ENCODE assay signal across 1 cellular context in genomic region chr11:34433899-34434298, GRCh38.
A peak's percentile ranks its signal among the peaks of the same experiment; 100 is the strongest.
TF ChIP-seq lines count a peak whose summit lies in the region.

No MANE protein-coding gene starts in this region.

TF ChIP-seq in HepG2, 621 proteins besides CTCF, POLR2A, EP300 and RAD21 (continued from another document and continues in another):
- TF ChIP-seq HMGXB3 (CRISPR knock-in tag; IDR thresholded peaks at IDR 0.05; ENCODE audit: borderline replicate concordance) (0 out of 2 replicates have a peak, but pooled peaks have one; percentile 28), NCOA2 (CRISPR knock-in tag; IDR thresholded peaks at IDR 0.05) (peak; percentile 38; the same call in 1 of the 2 replicates), TBX3 (IDR thresholded peaks at IDR 0.05; ENCODE audit: borderline replicate concordance) (0 out of 2 replicates have a peak, but pooled peaks have one; percentile 23), ZMYM4 (CRISPR knock-in tag; IDR thresholded peaks at IDR 0.05) (peak; percentile 49), FOXA1 (IDR thresholded peaks at IDR 0.05) (no peak), FOXA1 (CRISPR knock-in tag; IDR thresholded peaks at IDR 0.05) (peak; percentile 54; the same call in 1 of the 2 replicates), HOXA5 (CRISPR knock-in tag; IDR thresholded peaks at IDR 0.05) (no peak), GFI1 (CRISPR knock-in tag; IDR thresholded peaks at IDR 0.05; ENCODE audit: borderline replicate concordance) (peak; percentile 25; the same call in 1 of the 2 replicates), ZNF556 (CRISPR knock-in tag; IDR thresholded peaks at IDR 0.05; ENCODE audit: borderline replicate concordance) (0 out of 2 replicates have a peak, but pooled peaks have one; percentile 29), SAP130 (CRISPR knock-in tag; IDR thresholded peaks at IDR 0.05; ENCODE audit: low read depth) (peak; percentile 61), SALL1 (CRISPR knock-in tag; IDR thresholded peaks at IDR 0.05) (peak; percentile 73; the same call in 1 of the 2 replicates), ARID5B (CRISPR knock-in tag; IDR thresholded peaks at IDR 0.05) (peak; percentile 93), ZSCAN29 (CRISPR knock-in tag; conservative IDR thresholded peaks at IDR 0.05) (0 out of 2 replicates have a peak, but pooled peaks have one; percentile 34), FOXK1 (CRISPR knock-in tag; IDR thresholded peaks at IDR 0.05; ENCODE audit: borderline replicate concordance, low read depth) (peak; percentile 76; the same call in 1 of the 2 replicates), TEAD3 (CRISPR knock-in tag; optimal IDR thresholded peaks at IDR 0.05; ENCODE audit: borderline replicate concordance) (peak; percentile 28), CREM (IDR thresholded peaks at IDR 0.05) (peak; percentile 19; the same call in 1 of the 2 replicates), CREM (CRISPR knock-in tag; IDR thresholded peaks at IDR 0.05) (no peak), GATAD2A (CRISPR knock-in tag; IDR thresholded peaks at IDR 0.05) (peak; percentile 49; the same call in 1 of the 2 replicates), ZNF331 (CRISPR knock-in tag; IDR thresholded peaks at IDR 0.05) (peak; percentile 55; the same call in 1 of the 2 replicates), TBX2 (CRISPR knock-in tag; IDR thresholded peaks at IDR 0.05; ENCODE audit: borderline replicate concordance) (peak; percentile 58; the same call in 1 of the 2 replicates), ZFP62 (CRISPR knock-in tag; IDR thresholded peaks at IDR 0.05) (no peak), PAXIP1 (CRISPR knock-in tag; conservative IDR thresholded peaks at IDR 0.05) (peak; percentile 65), TBL1XR1 (IDR thresholded peaks at IDR 0.05; ENCODE audit: borderline replicate concordance, low read length, partially characterized antibody) (peak; percentile 97), MED1 (CRISPR knock-in tag; IDR thresholded peaks at IDR 0.05) (peak; percentile 22; the same call in 1 of the 2 replicates), SOX5 (CRISPR knock-in tag; IDR thresholded peaks at IDR 0.05; ENCODE audit: borderline replicate concordance) (peak; percentile 63; the same call in 1 of the 2 replicates), ZNF614 (CRISPR knock-in tag; IDR thresholded peaks at IDR 0.05; ENCODE audit: borderline replicate concordance) (no peak; the same call in 1 of the 2 replicates), ZNF12 (CRISPR knock-in tag; IDR thresholded peaks at IDR 0.05) (peak; percentile 41; the same call in 1 of the 2 replicates), KLF6 (CRISPR knock-in tag; IDR thresholded peaks at IDR 0.05) (no peak), ZNF441 (CRISPR knock-in tag; IDR thresholded peaks at IDR 0.05; ENCODE audit: borderline replicate concordance) (0 out of 2 replicates have a peak, but pooled peaks have one; percentile 31), NR2F1 (CRISPR knock-in tag; IDR thresholded peaks at IDR 0.05) (0 out of 4 replicates have a peak, but pooled peaks of 1 of the 2 experiments have one; percentile 12), FOXP1 (IDR thresholded peaks at IDR 0.05) (no peak), FOXP1 (CRISPR knock-in tag; IDR thresholded peaks at IDR 0.05) (peak; percentile 45; the same call in 1 of the 2 replicates), TFAP4 (IDR thresholded peaks at IDR 0.05; ENCODE audit: borderline replicate concordance, low read depth) (peak; percentile 46; the same call in 1 of the 2 replicates), ZNF432 (CRISPR knock-in tag; IDR thresholded peaks at IDR 0.05; ENCODE audit: borderline replicate concordance) (0 out of 2 replicates have a peak, but pooled peaks have one; percentile 30), ZNF543 (CRISPR knock-in tag; IDR thresholded peaks at IDR 0.05) (0 out of 2 replicates have a peak, but pooled peaks have one; percentile 42)
- TF ChIP-seq, protein P1, sequence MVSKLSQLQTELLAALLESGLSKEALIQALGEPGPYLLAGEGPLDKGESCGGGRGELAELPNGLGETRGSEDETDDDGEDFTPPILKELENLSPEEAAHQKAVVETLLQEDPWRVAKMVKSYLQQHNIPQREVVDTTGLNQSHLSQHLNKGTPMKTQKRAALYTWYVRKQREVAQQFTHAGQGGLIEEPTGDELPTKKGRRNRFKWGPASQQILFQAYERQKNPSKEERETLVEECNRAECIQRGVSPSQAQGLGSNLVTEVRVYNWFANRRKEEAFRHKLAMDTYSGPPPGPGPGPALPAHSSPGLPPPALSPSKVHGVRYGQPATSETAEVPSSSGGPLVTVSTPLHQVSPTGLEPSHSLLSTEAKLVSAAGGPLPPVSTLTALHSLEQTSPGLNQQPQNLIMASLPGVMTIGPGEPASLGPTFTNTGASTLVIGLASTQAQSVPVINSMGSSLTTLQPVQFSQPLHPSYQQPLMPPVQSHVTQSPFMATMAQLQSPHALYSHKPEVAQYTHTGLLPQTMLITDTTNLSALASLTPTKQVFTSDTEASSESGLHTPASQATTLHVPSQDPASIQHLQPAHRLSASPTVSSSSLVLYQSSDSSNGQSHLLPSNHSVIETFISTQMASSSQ (IDR thresholded peaks at IDR 0.05; ENCODE audit: low read depth), result no peak
- TF ChIP-seq, protein P1 (CRISPR knock-in tag; IDR thresholded peaks at IDR 0.05; ENCODE audit: borderline replicate concordance), result peak; percentile 42; the same call in 1 of the 2 replicates
- TF ChIP-seq, protein P2, sequence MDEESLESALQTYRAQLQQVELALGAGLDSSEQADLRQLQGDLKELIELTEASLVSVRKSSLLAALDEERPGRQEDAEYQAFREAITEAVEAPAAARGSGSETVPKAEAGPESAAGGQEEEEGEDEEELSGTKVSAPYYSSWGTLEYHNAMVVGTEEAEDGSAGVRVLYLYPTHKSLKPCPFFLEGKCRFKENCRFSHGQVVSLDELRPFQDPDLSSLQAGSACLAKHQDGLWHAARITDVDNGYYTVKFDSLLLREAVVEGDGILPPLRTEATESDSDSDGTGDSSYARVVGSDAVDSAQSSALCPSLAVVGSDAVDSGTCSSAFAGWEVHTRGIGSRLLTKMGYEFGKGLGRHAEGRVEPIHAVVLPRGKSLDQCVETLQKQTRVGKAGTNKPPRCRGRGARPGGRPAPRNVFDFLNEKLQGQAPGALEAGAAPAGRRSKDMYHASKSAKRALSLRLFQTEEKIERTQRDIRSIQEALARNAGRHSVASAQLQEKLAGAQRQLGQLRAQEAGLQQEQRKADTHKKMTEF (CRISPR knock-in tag; IDR thresholded peaks at IDR 0.05), result peak; percentile 55; the same call in 1 of the 2 replicates
- TF ChIP-seq, protein P3, sequence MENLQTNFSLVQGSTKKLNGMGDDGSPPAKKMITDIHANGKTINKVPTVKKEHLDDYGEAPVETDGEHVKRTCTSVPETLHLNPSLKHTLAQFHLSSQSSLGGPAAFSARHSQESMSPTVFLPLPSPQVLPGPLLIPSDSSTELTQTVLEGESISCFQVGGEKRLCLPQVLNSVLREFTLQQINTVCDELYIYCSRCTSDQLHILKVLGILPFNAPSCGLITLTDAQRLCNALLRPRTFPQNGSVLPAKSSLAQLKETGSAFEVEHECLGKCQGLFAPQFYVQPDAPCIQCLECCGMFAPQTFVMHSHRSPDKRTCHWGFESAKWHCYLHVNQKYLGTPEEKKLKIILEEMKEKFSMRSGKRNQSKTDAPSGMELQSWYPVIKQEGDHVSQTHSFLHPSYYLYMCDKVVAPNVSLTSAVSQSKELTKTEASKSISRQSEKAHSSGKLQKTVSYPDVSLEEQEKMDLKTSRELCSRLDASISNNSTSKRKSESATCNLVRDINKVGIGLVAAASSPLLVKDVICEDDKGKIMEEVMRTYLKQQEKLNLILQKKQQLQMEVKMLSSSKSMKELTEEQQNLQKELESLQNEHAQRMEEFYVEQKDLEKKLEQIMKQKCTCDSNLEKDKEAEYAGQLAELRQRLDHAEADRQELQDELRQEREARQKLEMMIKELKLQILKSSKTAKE (CRISPR knock-in tag; IDR thresholded peaks at IDR 0.05; ENCODE audit: borderline replicate concordance), result peak; percentile 76
